In the genomic region with DNA sequence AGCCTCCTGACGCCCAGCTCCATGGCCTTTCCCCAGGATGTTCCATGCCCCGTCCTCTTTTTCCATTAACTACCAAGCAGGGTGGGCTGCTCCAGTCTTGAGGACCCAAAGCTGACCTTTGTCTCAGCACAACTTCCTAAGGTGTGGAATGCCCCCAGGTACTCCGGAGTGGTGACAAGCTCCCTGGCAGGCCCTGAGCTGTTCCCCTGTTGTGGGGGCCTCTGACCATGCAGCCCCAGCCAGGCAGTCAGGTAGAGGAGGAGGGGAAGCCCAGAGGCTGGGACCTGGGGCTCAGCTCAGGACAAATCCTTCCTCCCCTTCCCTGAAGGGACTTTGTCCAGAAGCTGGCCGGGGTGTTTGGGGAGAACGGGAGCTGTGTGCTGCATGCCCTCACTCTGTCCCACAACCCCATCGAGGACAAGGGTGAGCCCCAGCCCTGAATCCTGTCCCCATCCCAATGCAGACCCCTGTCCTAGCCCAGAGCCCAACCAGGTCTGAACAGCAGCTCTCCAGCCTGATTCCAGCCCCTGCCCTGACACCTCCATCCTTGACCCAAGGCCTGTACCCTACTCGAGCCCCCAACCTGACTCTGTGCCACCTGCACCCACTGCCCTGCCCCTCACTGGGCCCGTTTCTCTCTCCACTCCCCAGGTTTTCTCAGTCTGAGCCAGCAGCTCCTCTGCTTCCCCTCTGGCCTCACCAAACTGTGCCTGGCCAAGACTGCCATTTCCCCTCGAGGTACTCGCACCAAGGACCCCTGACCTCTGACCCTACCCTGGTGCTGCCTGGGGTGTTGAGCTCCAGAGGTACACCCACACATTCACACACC, we compare ENCODE assay signal across 24 cellular contexts. TPM values are rescaled to one million over a fixed set of nuclear protein-coding genes. Genes with fewer than 3 reads are reported as not detected.
"Had no signal": no experiment of that assay in that cellular context is flagged by ENCODE, and none has a peak within 500 bp of the region (broad histone marks: within the 10 kb centered on the region; RNA-seq: fewer than 3 reads in every experiment).

No MANE protein-coding gene starts in this region.

- H3K27me3 ChIP-seq: vagina had no signal

- H3K4me3 Mint-ChIP-seq: activated B cell treated with CpG ODN at 0.5 μM for 24 hours; activated CD4-positive, alpha-beta T cell treated with anti-CD3 and anti-CD28 coated beads, Interleukin-2, amount 10 ng/mL, durations not matched to agents 7 days and 5 days; activated CD8-positive, alpha-beta T cell treated with anti-CD3 and anti-CD28 coated beads, Interleukin-2, amount 10 ng/mL, durations not matched to agents 7 days and 5 days; activated naive CD8-positive, alpha-beta T cell treated with anti-CD3 and anti-CD28 coated beads, Interleukin-2, amount 50 U/mL, for 24 hours; central memory CD8-positive, alpha-beta T cell; nephron had no signal

- ATAC-seq: activated CD8-positive, alpha-beta T cell treated with anti-CD3 and anti-CD28 coated beads, Interleukin-2, amount 10 ng/mL, durations not matched to agents 7 days and 5 days; activated naive CD8-positive, alpha-beta T cell treated with anti-CD3 and anti-CD28 coated beads, Interleukin-2, amount 50 U/mL, for 24 hours; left lung; psoas muscle; right cardiac atrium had no signal

- H3K27ac Mint-ChIP-seq: activated B cell treated with CpG ODN at 0.5 μM for 24 hours; activated CD4-positive, alpha-beta T cell treated with anti-CD3 and anti-CD28 coated beads, Interleukin-2, amount 10 ng/mL, durations not matched to agents 7 days and 5 days; activated naive CD8-positive, alpha-beta T cell treated with anti-CD3 and anti-CD28 coated beads, Interleukin-2, amount 50 U/mL, for 24 hours; nephron had no signal

- H3K4me3 ChIP-seq: colonic mucosa, left lung, psoas muscle, stomach, vagina had no signal

- H3K27me3 Mint-ChIP-seq: central memory CD8-positive, alpha-beta T cell had no signal

- H3K36me3 ChIP-seq: colonic mucosa, left lung, stomach, vagina had no signal

- H3K9me3 ChIP-seq: colonic mucosa, left lung, psoas muscle, stomach, vagina had no signal

- DNase-seq: activated B cell treated with CpG ODN at 0.5 μM for 24 hours; activated CD4-positive, alpha-beta T cell treated with anti-CD3 and anti-CD28 coated beads, Interleukin-2, amount 10 ng/mL, durations not matched to agents 7 days and 5 days; activated CD8-positive, alpha-beta T cell treated with anti-CD3 and anti-CD28 coated beads, Interleukin-2, amount 10 ng/mL, durations not matched to agents 7 days and 5 days; activated naive CD8-positive, alpha-beta T cell treated with anti-CD3 and anti-CD28 coated beads, Interleukin-2, amount 50 U/mL, for 24 hours; activated T-cell treated with anti-CD3 and anti-CD28 coated beads, Interleukin-2, amount 50 U/mL, for 48 hours; aorta; colonic mucosa; erythroblast; foreskin melanocyte; midbrain; psoas muscle; small intestine; stimulated activated CD4-positive, alpha-beta T cell treated with anti-CD3 and anti-CD28 coated beads, Interleukin-4, amount 100 ng/mL, for 1 hour; stomach; T-helper 9 cell; trophoblast cell had no signal

- H3K4me1 ChIP-seq: colonic mucosa had no signal

- H3K9me3 Mint-ChIP-seq: activated B cell treated with CpG ODN at 0.5 μM for 24 hours; activated CD4-positive, alpha-beta T cell treated with anti-CD3 and anti-CD28 coated beads, Interleukin-2, amount 10 ng/mL, durations not matched to agents 7 days and 5 days; activated naive CD8-positive, alpha-beta T cell treated with anti-CD3 and anti-CD28 coated beads, Interleukin-2, amount 50 U/mL, for 24 hours; central memory CD8-positive, alpha-beta T cell; nephron had no signal

- H3K27ac ChIP-seq: colonic mucosa, left lung, psoas muscle, stomach, vagina had no signal

RNA-seq across cellular contexts. Expression of a gene that starts 4.4 kb away (rescaled TPM):
- total RNA-seq: lung microvascular endothelial cell had no signal

RNA-seq across cellular contexts. Expression of a gene that starts 15.2 kb away (rescaled TPM):
- total RNA-seq: activated CD4-positive, alpha-beta T cell treated with anti-CD3 and anti-CD28 coated beads, Interleukin-2, amount 10 ng/mL, durations not matched to agents 7 days and 5 days; kidney epithelial cell; left lung; lung microvascular endothelial cell; omental fat pad; psoas muscle; stomach; vagina had no signal
